Comparison of ENCODE assay signal across 33 cellular contexts in the genomic region with DNA sequence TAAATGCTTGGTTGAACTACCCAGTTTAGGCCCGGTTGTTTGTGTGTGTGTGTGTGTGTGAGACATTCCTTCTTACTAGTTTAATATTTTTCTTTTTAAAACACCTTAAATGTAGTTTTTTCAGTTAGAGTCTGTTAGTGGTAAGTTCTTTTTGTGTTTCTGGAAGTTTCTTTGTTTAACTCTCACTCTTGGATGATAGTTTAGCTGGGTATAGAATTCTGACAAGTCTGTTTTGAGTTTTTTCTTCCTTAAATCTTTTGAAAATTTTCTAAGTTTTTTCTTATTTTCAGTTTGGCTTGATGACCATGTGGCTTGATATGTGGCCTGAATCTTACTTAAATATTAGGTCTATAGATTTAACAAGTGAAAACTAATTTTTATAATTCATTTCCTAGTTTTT.
"Had no signal": no experiment of that assay in that cellular context is flagged by ENCODE, and none has a peak within 500 bp of the region (broad histone marks: within the 10 kb centered on the region; RNA-seq: fewer than 3 reads in every experiment).

No MANE protein-coding gene starts in this region.

- H3K9me3 ChIP-seq: neutrophil, upper lobe of right lung, uterus had no signal

- H3K79me2 ChIP-seq: parathyroid adenoma had no signal

- ATAC-seq: heart right ventricle; left colon; mucosa of descending colon; natural killer cell treated with Interleukin-12 subunit alpha and Interleukin-12 subunit beta and Interleukin-15 and Interleukin-18, amount 100 ng/mL, for 72 hours; sciatic nerve; stimulated activated naive CD8-positive, alpha-beta T cell treated with anti-CD3 and anti-CD28 coated beads, Interleukin-15, amount 100 ng/mL, for 72 hours; upper lobe of right lung had no signal

- H3K27ac Mint-ChIP-seq: memory B cell; mesothelial cell of epicardium; naive B cell; natural killer cell treated with Interleukin-12 subunit alpha and Interleukin-12 subunit beta and Interleukin-15 and Interleukin-18, amount 100 ng/mL, for 72 hours; progenitor cell of endocrine pancreas had no signal

- H3K36me3 ChIP-seq: esophagus squamous epithelium, heart right ventricle, neutrophil, suprapubic skin, transverse colon, upper lobe of right lung, uterus had no signal

- H2AFZ ChIP-seq: parathyroid adenoma had no signal

- H3K27me3 Mint-ChIP-seq: progenitor cell of endocrine pancreas; stimulated activated naive CD8-positive, alpha-beta T cell treated with anti-CD3 and anti-CD28 coated beads, Interleukin-15, amount 100 ng/mL, for 72 hours had no signal

- H3K27ac ChIP-seq: coronary artery, esophagus squamous epithelium, heart right ventricle, neutrophil, parathyroid adenoma, suprapubic skin, transverse colon, upper lobe of right lung, uterus had no signal

- H3K27me3 ChIP-seq: esophagus squamous epithelium, heart right ventricle, neutrophil, suprapubic skin, transverse colon, upper lobe of right lung, uterus had no signal

- H3K4me2 ChIP-seq: smooth muscle cell had no signal

- H3K4me3 ChIP-seq: coronary artery, esophagus squamous epithelium, heart right ventricle, lung, mucosa of descending colon, smooth muscle cell, suprapubic skin, transverse colon, upper lobe of right lung, uterus had no signal

- FAIRE-seq: endothelial cell of umbilical vein had no signal

- DNase-seq: dermis blood vessel endothelial cell; effector memory CD4-positive, alpha-beta T cell; esophagus squamous epithelium; foreskin melanocyte; glutamatergic neuron; heart right ventricle; hippocampal formation; islet precursor cell; kidney glomerular epithelial cell; left colon; mucosa of descending colon; naive B cell; stimulated activated CD4-positive, alpha-beta T cell treated with anti-CD3 and anti-CD28 coated beads, Interleukin-12 subunit alpha, Interleukin-12 subunit beta, amount 100 ng/mL, for 4 hours; stimulated activated CD4-positive, alpha-beta T cell treated with anti-CD3 and anti-CD28 coated beads, Interleukin-1b, Interleukin-23, amount 100 ng/mL, for 48 hours; stimulated activated CD4-positive, alpha-beta T cell treated with anti-CD3 and anti-CD28 coated beads, Interleukin-4, amount 100 ng/mL, for 1 hour; stimulated activated CD8-positive, alpha-beta memory T cell treated with anti-CD3 and anti-CD28 coated beads, Interleukin-4, amount 100 ng/mL, for 48 hours; stimulated activated naive CD8-positive, alpha-beta T cell treated with anti-CD3 and anti-CD28 coated beads, Interleukin-15, amount 100 ng/mL, for 72 hours; transverse colon; upper lobe of right lung; uterus had no signal

- H3K4me1 ChIP-seq: esophagus squamous epithelium, parathyroid adenoma, suprapubic skin, upper lobe of right lung, uterus had no signal

- H3K4me3 Mint-ChIP-seq: memory B cell; mesothelial cell of epicardium; naive B cell; natural killer cell treated with Interleukin-12 subunit alpha and Interleukin-12 subunit beta and Interleukin-15 and Interleukin-18, amount 100 ng/mL, for 72 hours; neural crest cell; stimulated activated naive CD8-positive, alpha-beta T cell treated with anti-CD3 and anti-CD28 coated beads, Interleukin-15, amount 100 ng/mL, for 72 hours had no signal

- H3K9ac ChIP-seq: parathyroid adenoma had no signal
